Comparison of ENCODE assay signal across 1 cellular context in the genomic region with DNA sequence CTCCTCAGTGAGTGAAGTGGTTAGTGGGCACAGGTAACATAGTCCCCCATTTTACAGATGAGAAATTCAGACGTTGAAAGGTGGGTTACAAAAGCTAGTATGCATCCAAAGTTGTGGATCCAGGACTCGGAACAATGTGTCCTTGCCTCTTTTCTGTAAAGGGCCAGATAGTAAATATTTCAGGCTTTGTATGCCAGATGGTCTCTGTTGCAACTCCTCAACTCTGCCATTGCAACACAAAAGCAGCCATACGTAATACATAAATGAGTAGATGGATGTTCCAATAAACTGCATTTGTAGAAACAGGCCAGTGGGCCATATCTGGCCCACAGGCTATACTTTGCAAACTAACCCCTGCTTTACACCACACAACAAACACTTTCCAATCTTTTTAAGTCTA.
TF ChIP-seq lines count a peak whose summit lies in the region.

No MANE protein-coding gene starts in this region.

TF ChIP-seq in liver, 16 proteins besides CTCF, POLR2A, EP300 and RAD21 (continued from another document):
- TF ChIP-seq, protein P1, sequence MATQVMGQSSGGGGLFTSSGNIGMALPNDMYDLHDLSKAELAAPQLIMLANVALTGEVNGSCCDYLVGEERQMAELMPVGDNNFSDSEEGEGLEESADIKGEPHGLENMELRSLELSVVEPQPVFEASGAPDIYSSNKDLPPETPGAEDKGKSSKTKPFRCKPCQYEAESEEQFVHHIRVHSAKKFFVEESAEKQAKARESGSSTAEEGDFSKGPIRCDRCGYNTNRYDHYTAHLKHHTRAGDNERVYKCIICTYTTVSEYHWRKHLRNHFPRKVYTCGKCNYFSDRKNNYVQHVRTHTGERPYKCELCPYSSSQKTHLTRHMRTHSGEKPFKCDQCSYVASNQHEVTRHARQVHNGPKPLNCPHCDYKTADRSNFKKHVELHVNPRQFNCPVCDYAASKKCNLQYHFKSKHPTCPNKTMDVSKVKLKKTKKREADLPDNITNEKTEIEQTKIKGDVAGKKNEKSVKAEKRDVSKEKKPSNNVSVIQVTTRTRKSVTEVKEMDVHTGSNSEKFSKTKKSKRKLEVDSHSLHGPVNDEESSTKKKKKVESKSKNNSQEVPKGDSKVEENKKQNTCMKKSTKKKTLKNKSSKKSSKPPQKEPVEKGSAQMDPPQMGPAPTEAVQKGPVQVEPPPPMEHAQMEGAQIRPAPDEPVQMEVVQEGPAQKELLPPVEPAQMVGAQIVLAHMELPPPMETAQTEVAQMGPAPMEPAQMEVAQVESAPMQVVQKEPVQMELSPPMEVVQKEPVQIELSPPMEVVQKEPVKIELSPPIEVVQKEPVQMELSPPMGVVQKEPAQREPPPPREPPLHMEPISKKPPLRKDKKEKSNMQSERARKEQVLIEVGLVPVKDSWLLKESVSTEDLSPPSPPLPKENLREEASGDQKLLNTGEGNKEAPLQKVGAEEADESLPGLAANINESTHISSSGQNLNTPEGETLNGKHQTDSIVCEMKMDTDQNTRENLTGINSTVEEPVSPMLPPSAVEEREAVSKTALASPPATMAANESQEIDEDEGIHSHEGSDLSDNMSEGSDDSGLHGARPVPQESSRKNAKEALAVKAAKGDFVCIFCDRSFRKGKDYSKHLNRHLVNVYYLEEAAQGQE (IDR thresholded peaks at IDR 0.05): peak; percentile 4
- TF ChIP-seq GABPA (IDR thresholded peaks at IDR 0.05 in 1 of 2, conservative IDR thresholded peaks at IDR 0.05 in 1 of 2) (no peak), HNF4A (conservative IDR thresholded peaks at IDR 0.05) (peak; percentile 70 to 71), HNF4G (IDR thresholded peaks at IDR 0.05) (no peak), SP1 (IDR thresholded peaks at IDR 0.05) (peak; percentile 97), EGR1 (IDR thresholded peaks at IDR 0.05; ENCODE audit: low read depth in 2 of 2) (no peak), RXRA (IDR thresholded peaks at IDR 0.05) (peak; percentile 69 to 72), JUND (IDR thresholded peaks at IDR 0.05) (peak; percentile 29 to 63), FOXA1 (IDR thresholded peaks at IDR 0.05) (no peak), YY1 (IDR thresholded peaks at IDR 0.05) (peak; percentile 79), TAF1 (conservative IDR thresholded peaks at IDR 0.05) (no peak)
- TF ChIP-seq, protein P2, sequence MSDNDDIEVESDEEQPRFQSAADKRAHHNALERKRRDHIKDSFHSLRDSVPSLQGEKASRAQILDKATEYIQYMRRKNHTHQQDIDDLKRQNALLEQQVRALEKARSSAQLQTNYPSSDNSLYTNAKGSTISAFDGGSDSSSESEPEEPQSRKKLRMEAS (IDR thresholded peaks at IDR 0.05): peak; percentile 20
- TF ChIP-seq, protein P3, sequence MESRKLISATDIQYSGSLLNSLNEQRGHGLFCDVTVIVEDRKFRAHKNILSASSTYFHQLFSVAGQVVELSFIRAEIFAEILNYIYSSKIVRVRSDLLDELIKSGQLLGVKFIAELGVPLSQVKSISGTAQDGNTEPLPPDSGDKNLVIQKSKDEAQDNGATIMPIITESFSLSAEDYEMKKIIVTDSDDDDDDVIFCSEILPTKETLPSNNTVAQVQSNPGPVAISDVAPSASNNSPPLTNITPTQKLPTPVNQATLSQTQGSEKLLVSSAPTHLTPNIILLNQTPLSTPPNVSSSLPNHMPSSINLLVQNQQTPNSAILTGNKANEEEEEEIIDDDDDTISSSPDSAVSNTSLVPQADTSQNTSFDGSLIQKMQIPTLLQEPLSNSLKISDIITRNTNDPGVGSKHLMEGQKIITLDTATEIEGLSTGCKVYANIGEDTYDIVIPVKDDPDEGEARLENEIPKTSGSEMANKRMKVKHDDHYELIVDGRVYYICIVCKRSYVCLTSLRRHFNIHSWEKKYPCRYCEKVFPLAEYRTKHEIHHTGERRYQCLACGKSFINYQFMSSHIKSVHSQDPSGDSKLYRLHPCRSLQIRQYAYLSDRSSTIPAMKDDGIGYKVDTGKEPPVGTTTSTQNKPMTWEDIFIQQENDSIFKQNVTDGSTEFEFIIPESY (IDR thresholded peaks at IDR 0.05): peak; percentile 48
